16 cellular contexts compared by ENCODE assay signal in genomic region chr5:105057001-105057436, GRCh38.
DNase-seq lines count a peak whose midpoint lies in the region; ATAC-seq and TF ChIP-seq lines count a peak whose summit lies in the region.
"Had no signal": no experiment of that assay in that cellular context is flagged by ENCODE, and none has a peak within 500 bp of the region (broad histone marks: within the 10 kb centered on the region; RNA-seq: fewer than 3 reads in every experiment).

No MANE protein-coding gene starts in this region.

- no peak overlapping the region for H3K4me3 ChIP-seq in WERI-Rb-1 (ENCODE audit: low read depth, low read length)
- H3K4me3 ChIP-seq in neuronal stem cell (ENCODE audit: low read length in 2 of 2), result peak overlapping the region in 1 of 2 donors; percentile 41
- H3K4me3 ChIP-seq in upper lobe of right lung, result no peak overlapping the region
- H3K4me3 ChIP-seq: BLaER1, GM23338 had no signal

- no peak overlapping the region for H2BK120ac ChIP-seq in neuronal stem cell (ENCODE audit: low read depth, low read length)

- H3K4me2 ChIP-seq in neuronal stem cell (ENCODE audit: insufficient read depth, low read length, poor library complexity, severe bottlenecking), result no peak overlapping the region
- H3K4me2 ChIP-seq: BLaER1, GM23338 had no signal

- no peak overlapping the region for H3K4ac ChIP-seq in neuronal stem cell (ENCODE audit: low read length)

- ATAC-seq in upper lobe of right lung (peak; percentile 20), HG02884 (IDR thresholded peaks at IDR 0.05; ENCODE audit: unreplicated experiment) (no peak)
- ATAC-seq: GM23338 had no signal

- H2AK5ac ChIP-seq in neuronal stem cell (ENCODE audit: low read depth, low read length), result no peak overlapping the region

- no peak overlapping the region for H3K9ac ChIP-seq in neuronal stem cell (ENCODE audit: low read depth, low read length, poor library complexity)
- H3K9ac ChIP-seq: BLaER1 had no signal

- H3K4me1 ChIP-seq in neuronal stem cell (ENCODE audit: control insufficient read depth in 2 of 2, insufficient read depth in 1 of 2, low read depth in 1 of 2, low read length in 2 of 2), result no peaks in the 10 kb centered on the region
- H3K4me1 ChIP-seq in upper lobe of right lung, result no peaks in the 10 kb centered on the region
- H3K4me1 ChIP-seq: BLaER1 had no signal

- H3K27ac Mint-ChIP-seq in chondrocyte (ENCODE audit: unreplicated experiment), result no peak overlapping the region
- H3K27ac Mint-ChIP-seq: CD14-positive monocyte; CD4-positive, alpha-beta memory T cell; GM23338 had no signal

- H3K18ac ChIP-seq in neuronal stem cell (ENCODE audit: low read length), result no peak overlapping the region

- no peak overlapping the region for H2BK12ac ChIP-seq in neuronal stem cell (ENCODE audit: low read length)

- H3K23ac ChIP-seq in neuronal stem cell (ENCODE audit: low read depth, low read length, poor library complexity), result peak overlapping the region; percentile 60

- no peak overlapping the region for H4K8ac ChIP-seq in neuronal stem cell (ENCODE audit: low read depth, low read length)

- H3K4me1 Mint-ChIP-seq in chondrocyte (ENCODE audit: low read depth), result peaks cover 8% of the 10 kb centered on the region
- H3K4me1 Mint-ChIP-seq: CD14-positive monocyte; CD4-positive, alpha-beta memory T cell; GM23338 had no signal

- H3K27ac ChIP-seq in WERI-Rb-1, result no peak overlapping the region
- H3K27ac ChIP-seq in neuronal stem cell (replicated peaks; ENCODE audit: low read length), result no peak overlapping the region
- no peak overlapping the region for H3K27ac ChIP-seq in upper lobe of right lung
- H3K27ac ChIP-seq: BLaER1 had no signal

- no peak overlapping the region for H4K91ac ChIP-seq in neuronal stem cell (ENCODE audit: low read depth, low read length, poor library complexity)

- no peak overlapping the region for H2AFZ ChIP-seq in neuronal stem cell (ENCODE audit: low read length)
- H2AFZ ChIP-seq: GM23338 had no signal

- no CpG with 5 or more reads among the region's 3 CpGs for WGBS in neuronal stem cell (ENCODE audit: extremely low coverage in 2 of 2, insufficient read length in 2 of 2, insufficient replicate concordance in 1 of 2), 2 donors

- H2BK15ac ChIP-seq in neuronal stem cell (ENCODE audit: low read length), result no peak overlapping the region

- intact Hi-C loops in upper lobe of right lung (cut with DNase I), result no loop called here

- H3K36me3 ChIP-seq in WERI-Rb-1 (no peaks in the 10 kb centered on the region), neuronal stem cell (replicated peaks in 1 of 2; ENCODE audit: control insufficient read depth in 2 of 2, insufficient read depth in 2 of 2, low read length in 2 of 2) (peaks cover 0 to 2% of the 10 kb centered on the region in 2 donors), upper lobe of right lung (no peaks in the 10 kb centered on the region)
- H3K36me3 ChIP-seq: BLaER1 had no signal

- H3K4me3 Mint-ChIP-seq in chondrocyte (ENCODE audit: unreplicated experiment), result no peak overlapping the region
- H3K4me3 Mint-ChIP-seq: CD14-positive monocyte; CD4-positive, alpha-beta memory T cell; GM23338 had no signal

- H3K79me1 ChIP-seq in neuronal stem cell (ENCODE audit: low read depth, low read length), result peaks cover 3% of the 10 kb centered on the region

- H3K27me3 Mint-ChIP-seq in chondrocyte (ENCODE audit: low read depth), result no peaks in the 10 kb centered on the region
- H3K27me3 Mint-ChIP-seq: CD4-positive, alpha-beta memory T cell had no signal

- H3K9me3 Mint-ChIP-seq in chondrocyte (ENCODE audit: low read depth), result peaks cover 22% of the 10 kb centered on the region

- H3K27me3 ChIP-seq in WERI-Rb-1 (ENCODE audit: insufficient read depth, low read depth, severe bottlenecking), result no peaks in the 10 kb centered on the region
- H3K27me3 ChIP-seq in neuronal stem cell (ENCODE audit: control insufficient read depth in 3 of 3, insufficient read depth in 3 of 3, low read depth in 1 of 3, low read length in 3 of 3), result no peaks in the 10 kb centered on the region
- no peaks in the 10 kb centered on the region for H3K27me3 ChIP-seq in upper lobe of right lung
- H3K27me3 ChIP-seq: BLaER1 had no signal

- TF ChIP-seq CTCF in WERI-Rb-1 (IDR thresholded peaks at IDR 0.05; ENCODE audit: low read depth, low read length), result no peak
- TF ChIP-seq CTCF in chondrocyte (IDR thresholded peaks at IDR 0.05), result no peak
- TF ChIP-seq CTCF in upper lobe of right lung (IDR thresholded peaks at IDR 0.05), result no peak

- peak overlapping the region; percentile 9 for H3K14ac ChIP-seq in neuronal stem cell (ENCODE audit: low read length)

- H3K9me3 ChIP-seq in WERI-Rb-1 (ENCODE audit: severe bottlenecking), result peaks cover 2% of the 10 kb centered on the region
- peaks cover 7 to 11% of the 10 kb centered on the region in 2 donors for H3K9me3 ChIP-seq in neuronal stem cell (replicated peaks in 1 of 2; ENCODE audit: control insufficient read depth in 2 of 2, insufficient read depth in 1 of 2, low read depth in 1 of 2, low read length in 2 of 2)
- no peaks in the 10 kb centered on the region for H3K9me3 ChIP-seq in upper lobe of right lung

- peak; percentile 6 for DNase-seq in WERI-Rb-1
- DNase-seq in chondrocyte (ENCODE audit: low spot score), result peak; percentile 52
- no peak for DNase-seq in neuronal stem cell (ENCODE audit: low spot score)
- no peak for DNase-seq in upper lobe of right lung
- no peak for DNase-seq in activated T-cell treated with anti-CD3 and anti-CD28 coated beads for 4 hours
- DNase-seq in COR-L47 (lab: John Stamatoyannopoulos, UW), result no peak
- DNase-seq: 8988T; Calu3; CD4-positive, alpha-beta memory T cell; DMS79 treated with DMSO at 0.1 percent for 48 hours; GF-D8; HCEC 1CT had no signal

- peak overlapping the region; percentile 16 for H2BK5ac ChIP-seq in neuronal stem cell (ENCODE audit: low read length)

- peaks cover 9% of the 10 kb centered on the region for H3K36me3 Mint-ChIP-seq in chondrocyte (ENCODE audit: low read depth)
- H3K36me3 Mint-ChIP-seq: CD14-positive monocyte; CD4-positive, alpha-beta memory T cell had no signal

Comparison
In these comparisons a context has a peak if more than half of its experiments do, and no peak if none do; other contexts are left out.
1. DNase-seq: peak in WERI-Rb-1 (single experiment) and chondrocyte (single experiment); none in neuronal stem cell (single experiment), upper lobe of right lung (single experiment), activated T-cell treated with anti-CD3 and anti-CD28 coated beads for 4 hours (single experiment) and COR-L47 (single experiment).